In the genomic region with DNA sequence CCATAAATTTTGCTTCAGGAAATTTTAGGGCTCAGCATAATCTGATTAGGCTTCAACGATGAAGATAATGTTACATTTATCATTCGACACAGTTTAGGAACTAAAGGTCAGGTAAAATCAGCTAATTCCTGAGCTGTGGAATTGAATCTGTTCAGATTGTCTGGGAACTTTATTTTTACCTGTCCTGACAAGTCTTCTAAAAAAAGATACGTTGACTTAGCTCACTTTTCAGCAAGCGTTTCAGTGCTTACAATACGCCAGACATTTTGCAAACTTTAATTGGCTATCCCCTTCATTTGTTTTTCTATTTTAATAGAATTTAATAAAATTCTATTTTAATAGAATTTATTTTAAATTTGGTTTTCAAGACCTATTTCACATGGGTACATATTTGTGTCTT, we compare ENCODE assay signal across 17 cellular contexts. TPM values are rescaled to one million over a fixed set of nuclear protein-coding genes. Genes with fewer than 3 reads are reported as not detected.
DNase-seq lines count a peak whose midpoint lies in the region; ATAC-seq, FAIRE-seq and TF ChIP-seq lines count a peak whose summit lies in the region.
"Had no signal": no experiment of that assay in that cellular context is flagged by ENCODE, and none has a peak within 500 bp of the region (broad histone marks: within the 10 kb centered on the region; RNA-seq: fewer than 3 reads in every experiment).

No MANE protein-coding gene starts in this region.

- intact Hi-C loops in mammary epithelial cell (cut with micrococcal nuclease) (no loop called here), MCF 10A (cut with micrococcal nuclease) (no loop called here)

- H3K9ac ChIP-seq in mammary epithelial cell (ENCODE audit: insufficient read depth, low read length) (no peak overlapping the region), keratinocyte (ENCODE audit: control insufficient read depth, extremely low read depth, insufficient read depth, low read length) (no peak overlapping the region)
- H3K9ac ChIP-seq: BLaER1 treated with 17β-estradiol and CSF1 and Interleukin-3, amounts not matched to agents 10 nM and 100 nM had no signal

- H3K27me3 ChIP-seq in mammary epithelial cell (ENCODE audit: insufficient read depth, low read length) (no peaks in the 10 kb centered on the region), keratinocyte (ENCODE audit: control insufficient read depth, extremely low read depth, insufficient read depth, low read length) (no peaks in the 10 kb centered on the region), H7 (ENCODE audit: control insufficient read depth, insufficient read depth, low read length) (no peaks in the 10 kb centered on the region)
- H3K27me3 ChIP-seq: BLaER1 treated with 17β-estradiol and CSF1 and Interleukin-3, amounts not matched to agents 10 nM and 100 nM had no signal

- BruUV-seq in mammary epithelial cell (replicated peaks; lab: Mats Ljungman, UMichigan) (no TSS peak), MCF 10A (replicated peaks; lab: Mats Ljungman, UMichigan) (no TSS peak)

- H3K36me3 Mint-ChIP-seq in MCF 10A (ENCODE audit: insufficient read depth, unreplicated experiment): no peaks in the 10 kb centered on the region
- H3K36me3 Mint-ChIP-seq: CD4-positive, CD25-positive, alpha-beta regulatory T cell had no signal

- peaks cover 68% of the 10 kb centered on the region for H3K79me2 ChIP-seq in mammary epithelial cell (ENCODE audit: insufficient read depth, low read length)
- H3K79me2 ChIP-seq in keratinocyte (ENCODE audit: control insufficient read depth, insufficient read depth, low read length): peaks cover 10% of the 10 kb centered on the region

- H3K27ac ChIP-seq in mammary epithelial cell (ENCODE audit: insufficient read depth, low read depth, low read length) (no peak overlapping the region), keratinocyte (ENCODE audit: control insufficient read depth, insufficient read depth, low read length) (no peak overlapping the region)
- H3K27ac ChIP-seq: 22Rv1; BLaER1 treated with 17β-estradiol and CSF1 and Interleukin-3, amounts not matched to agents 10 nM and 100 nM; HL-60 had no signal

- POLR2A ChIA-PET in MCF 10A (lab: Yijun Ruan, JAX): interaction anchor here (0.8 to 1.9 kb wide), 3 partner anchors 11 to 20 kb away, joined by 3 to 5 read pairs (median 5); no protein-coding TSS in a partner anchor

- peak; percentile 90 for FAIRE-seq in TTC549 (lab: Jason Lieb, UNC)
- FAIRE-seq in keratinocyte (lab: Jason Lieb, UNC): no peak
- FAIRE-seq: H1 had no signal

- H3K9me1 ChIP-seq in keratinocyte (ENCODE audit: control insufficient read depth, extremely low read depth, insufficient read depth, low read length): no peaks in the 10 kb centered on the region

- no peak overlapping the region for H3K4me3 Mint-ChIP-seq in MCF 10A (ENCODE audit: unreplicated experiment)
- H3K4me3 Mint-ChIP-seq: CD4-positive, CD25-positive, alpha-beta regulatory T cell; HFFc6 had no signal

- DNase-seq in mammary epithelial cell: no peak
- no peak for DNase-seq in MCF 10A (ENCODE audit: unreplicated experiment)
- DNase-seq in keratinocyte (ENCODE audit: low read depth, low spot score): no peak
- no peak for DNase-seq in H7
- no peak for DNase-seq in SKM-1 treated with dmso at 0.1 percent for 144 hours (lab: John Stamatoyannopoulos, UW; ENCODE audit: unreplicated experiment)
- DNase-seq in D341Med (ENCODE audit: low spot score): no peak
- DNase-seq: ACHN; CD4-positive, CD25-positive, alpha-beta regulatory T cell; DMS 273 treated with DMSO at 0.1 percent for 48 hours; HCEC 1CT; HFFc6 had no signal

- 52% methylated on average over 5 of the region's 5 CpGs for WGBS in mammary epithelial cell (ENCODE audit: low coverage, missing lambda C conversion rate)

- H2AFZ ChIP-seq in mammary epithelial cell (ENCODE audit: low read depth, low read length) (no peak overlapping the region), keratinocyte (ENCODE audit: control insufficient read depth, low read length) (no peak overlapping the region)

- CTCF ChIA-PET in mammary epithelial cell (lab: Charles Lee; ENCODE audit: low non-redundant PET): no interaction called here
- CTCF ChIA-PET in MCF 10A (lab: Yijun Ruan, JAX): interaction anchor here (0.5 to 4.9 kb wide), 4 partner anchors 8 to 979 kb away, joined by 4 to 32 read pairs (median 9); no protein-coding TSS in a partner anchor

- no peak for TF ChIP-seq CTCF in mammary epithelial cell (conservative IDR thresholded peaks at IDR 0.05 in 1 of 2, IDR thresholded peaks at IDR 0.05 in 1 of 2; ENCODE audit: extremely low read depth in 1 of 2, insufficient read depth in 1 of 2, low read depth in 1 of 2, low read length in 2 of 2)
- TF ChIP-seq CTCF in MCF 10A (IDR thresholded peaks at IDR 0.05; ENCODE audit: unreplicated experiment): no peak
- no peak for TF ChIP-seq CTCF in keratinocyte (optimal IDR thresholded peaks at IDR 0.05 in 1 of 3, IDR thresholded peaks at IDR 0.05 in 1 of 3, conservative IDR thresholded peaks at IDR 0.05 in 1 of 3; ENCODE audit: extremely low read depth in 1 of 3, insufficient read depth in 2 of 3, low read length in 3 of 3)

- H3K27me3 Mint-ChIP-seq in MCF 10A (ENCODE audit: insufficient read depth, unreplicated experiment): no peaks in the 10 kb centered on the region
- H3K27me3 Mint-ChIP-seq: CD4-positive, CD25-positive, alpha-beta regulatory T cell had no signal

- no peak overlapping the region for H3K4me3 ChIP-seq in mammary epithelial cell (replicated peaks in 1 of 3; ENCODE audit: insufficient read depth in 1 of 3, low read depth in 2 of 3, low read length in 3 of 3)
- no peak overlapping the region for H3K4me3 ChIP-seq in keratinocyte (ENCODE audit: control insufficient read depth in 2 of 3, extremely low read depth in 1 of 3, insufficient read depth in 2 of 3, low read depth in 1 of 3, low read length in 3 of 3)
- no peak overlapping the region for H3K4me3 ChIP-seq in H7 (ENCODE audit: insufficient read depth, low read depth, low read length)
- H3K4me3 ChIP-seq: BLaER1 treated with 17β-estradiol and CSF1 and Interleukin-3, amounts not matched to agents 10 nM and 100 nM had no signal

- H3K9me3 Mint-ChIP-seq in MCF 10A (ENCODE audit: unreplicated experiment): peaks cover 7% of the 10 kb centered on the region
- H3K9me3 Mint-ChIP-seq: CD4-positive, CD25-positive, alpha-beta regulatory T cell; HFFc6 had no signal

- no peaks in the 10 kb centered on the region for H4K20me1 ChIP-seq in mammary epithelial cell (ENCODE audit: insufficient read depth, low read length)
- no peaks in the 10 kb centered on the region for H4K20me1 ChIP-seq in keratinocyte (ENCODE audit: control insufficient read depth, extremely low read depth, insufficient read depth, low read length)

- H3K9me3 ChIP-seq in mammary epithelial cell (replicated peaks; ENCODE audit: insufficient read depth, low read length) (no peaks in the 10 kb centered on the region), keratinocyte (ENCODE audit: control insufficient read depth, low read depth, low read length) (no peaks in the 10 kb centered on the region)

- H3K4me1 ChIP-seq in mammary epithelial cell (ENCODE audit: insufficient read depth, low read length) (no peaks in the 10 kb centered on the region), keratinocyte (ENCODE audit: control insufficient read depth, extremely low read depth, insufficient read depth, low read length) (peaks cover 9% of the 10 kb centered on the region)

- H3K4me1 Mint-ChIP-seq in MCF 10A (ENCODE audit: insufficient read depth, unreplicated experiment): peaks cover 17% of the 10 kb centered on the region

- no peak for ATAC-seq in HG03432 (IDR thresholded peaks at IDR 0.05; ENCODE audit: unreplicated experiment)

- in situ Hi-C loops in mammary epithelial cell (cut with MboI; ENCODE audit: low sequenced_read_pairs in 2 of 2): loop anchor here in 1 of 2 donors (25.0 kb wide), 1 partner anchor 259 kb away; no protein-coding TSS in a partner anchor

- no peak overlapping the region for H3K27ac Mint-ChIP-seq in MCF 10A (ENCODE audit: low read depth, unreplicated experiment)
- H3K27ac Mint-ChIP-seq: HFFc6 had no signal

- dilution Hi-C loops in mammary epithelial cell (cut with HindIII; ENCODE audit: low sequenced_read_pairs): no loop called here
- dilution Hi-C loops in keratinocyte (cut with MboI; ENCODE audit: extremely low pct_ligation_motif_present, low sequenced_read_pairs): no loop called here

- H3K36me3 ChIP-seq in mammary epithelial cell (ENCODE audit: insufficient read depth, low read length) (no peaks in the 10 kb centered on the region), keratinocyte (ENCODE audit: control insufficient read depth in 2 of 2, extremely low read depth in 1 of 2, insufficient read depth in 2 of 2, low read length in 2 of 2) (no peaks in the 10 kb centered on the region), H7 (replicated peaks; ENCODE audit: control insufficient read depth, insufficient read depth, low read length) (no peaks in the 10 kb centered on the region)
- H3K36me3 ChIP-seq: BLaER1 treated with 17β-estradiol and CSF1 and Interleukin-3, amounts not matched to agents 10 nM and 100 nM had no signal

- H3K4me2 ChIP-seq in mammary epithelial cell (ENCODE audit: insufficient read depth, low read depth, low read length): peak overlapping the region; percentile 13
- H3K4me2 ChIP-seq in keratinocyte (ENCODE audit: control insufficient read depth, extremely low read depth, insufficient read depth, low read depth, low read length): peak overlapping the region; percentile 67
- H3K4me2 ChIP-seq: BLaER1 treated with 17β-estradiol and CSF1 and Interleukin-3, amounts not matched to agents 10 nM and 100 nM had no signal

RNA-seq across cellular contexts. Expression of a gene that starts 57.8 kb away (rescaled TPM):
- total RNA-seq in mammary epithelial cell: 10 to 100 TPM; 10.2 to 14.4 TPM
- polyA plus RNA-seq in mammary epithelial cell: 8.9 TPM
- polyA minus RNA-seq in mammary epithelial cell: 6.0 TPM
- total RNA-seq in MCF 10A (2022): 11.6 and 16.7 TPM in 2 replicates
- 3.2 to 5.9 TPM (median 4.1 TPM) in 3 replicates for polyA plus RNA-seq in keratinocyte
- 1.3 TPM for polyA plus RNA-seq in keratinocyte (2011; ENCODE audit: low read depth)
- polyA plus RNA-seq in keratinocyte (2011; cell fraction: cytosol; rRNA removed): 1.8 and 2.1 TPM in 2 replicates
- polyA plus RNA-seq in keratinocyte (2011; cell fraction: nucleus; rRNA removed): 8.3 TPM in 2 replicates
- 2.8 TPM in 2 replicates for polyA plus RNA-seq in keratinocyte (2012; ENCODE audit: low replicate concordance)
- polyA minus RNA-seq in keratinocyte: 13.4 to 22.8 TPM (median 18.7 TPM) in 3 replicates
- polyA minus RNA-seq in keratinocyte (2011; cell fraction: cytosol; rRNA and poly(A)+ RNA removed): 2.5 TPM
- polyA minus RNA-seq in keratinocyte (2011; cell fraction: nucleus; rRNA and poly(A)+ RNA removed): 8.8 and 18.6 TPM in 2 replicates
- 21.5 and 28.8 TPM in 2 replicates for total RNA-seq in H7 (2014; rRNA removed; shearing (Covaris generic))
